In genomic region chr7:76047811-76048667, GRCh38 we compare ENCODE assay signal across 1 cellular context.
TF ChIP-seq lines count a peak whose summit lies in the region.

A gene with protein sequence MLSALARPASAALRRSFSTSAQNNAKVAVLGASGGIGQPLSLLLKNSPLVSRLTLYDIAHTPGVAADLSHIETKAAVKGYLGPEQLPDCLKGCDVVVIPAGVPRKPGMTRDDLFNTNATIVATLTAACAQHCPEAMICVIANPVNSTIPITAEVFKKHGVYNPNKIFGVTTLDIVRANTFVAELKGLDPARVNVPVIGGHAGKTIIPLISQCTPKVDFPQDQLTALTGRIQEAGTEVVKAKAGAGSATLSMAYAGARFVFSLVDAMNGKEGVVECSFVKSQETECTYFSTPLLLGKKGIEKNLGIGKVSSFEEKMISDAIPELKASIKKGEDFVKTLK (plus strand): TSS chr7:76048106. CDS start chr7:76048161, 55 bp downstream.
A gene with protein sequence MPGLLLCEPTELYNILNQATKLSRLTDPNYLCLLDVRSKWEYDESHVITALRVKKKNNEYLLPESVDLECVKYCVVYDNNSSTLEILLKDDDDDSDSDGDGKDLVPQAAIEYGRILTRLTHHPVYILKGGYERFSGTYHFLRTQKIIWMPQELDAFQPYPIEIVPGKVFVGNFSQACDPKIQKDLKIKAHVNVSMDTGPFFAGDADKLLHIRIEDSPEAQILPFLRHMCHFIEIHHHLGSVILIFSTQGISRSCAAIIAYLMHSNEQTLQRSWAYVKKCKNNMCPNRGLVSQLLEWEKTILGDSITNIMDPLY (minus strand): TSS chr7:76048000. CDS start chr7:76030523, 17,477 bp downstream.

TF ChIP-seq in WTC11, 78 proteins besides CTCF, POLR2A, EP300 and RAD21 (continued from another document and continues in another):
- TF ChIP-seq, protein P1, sequence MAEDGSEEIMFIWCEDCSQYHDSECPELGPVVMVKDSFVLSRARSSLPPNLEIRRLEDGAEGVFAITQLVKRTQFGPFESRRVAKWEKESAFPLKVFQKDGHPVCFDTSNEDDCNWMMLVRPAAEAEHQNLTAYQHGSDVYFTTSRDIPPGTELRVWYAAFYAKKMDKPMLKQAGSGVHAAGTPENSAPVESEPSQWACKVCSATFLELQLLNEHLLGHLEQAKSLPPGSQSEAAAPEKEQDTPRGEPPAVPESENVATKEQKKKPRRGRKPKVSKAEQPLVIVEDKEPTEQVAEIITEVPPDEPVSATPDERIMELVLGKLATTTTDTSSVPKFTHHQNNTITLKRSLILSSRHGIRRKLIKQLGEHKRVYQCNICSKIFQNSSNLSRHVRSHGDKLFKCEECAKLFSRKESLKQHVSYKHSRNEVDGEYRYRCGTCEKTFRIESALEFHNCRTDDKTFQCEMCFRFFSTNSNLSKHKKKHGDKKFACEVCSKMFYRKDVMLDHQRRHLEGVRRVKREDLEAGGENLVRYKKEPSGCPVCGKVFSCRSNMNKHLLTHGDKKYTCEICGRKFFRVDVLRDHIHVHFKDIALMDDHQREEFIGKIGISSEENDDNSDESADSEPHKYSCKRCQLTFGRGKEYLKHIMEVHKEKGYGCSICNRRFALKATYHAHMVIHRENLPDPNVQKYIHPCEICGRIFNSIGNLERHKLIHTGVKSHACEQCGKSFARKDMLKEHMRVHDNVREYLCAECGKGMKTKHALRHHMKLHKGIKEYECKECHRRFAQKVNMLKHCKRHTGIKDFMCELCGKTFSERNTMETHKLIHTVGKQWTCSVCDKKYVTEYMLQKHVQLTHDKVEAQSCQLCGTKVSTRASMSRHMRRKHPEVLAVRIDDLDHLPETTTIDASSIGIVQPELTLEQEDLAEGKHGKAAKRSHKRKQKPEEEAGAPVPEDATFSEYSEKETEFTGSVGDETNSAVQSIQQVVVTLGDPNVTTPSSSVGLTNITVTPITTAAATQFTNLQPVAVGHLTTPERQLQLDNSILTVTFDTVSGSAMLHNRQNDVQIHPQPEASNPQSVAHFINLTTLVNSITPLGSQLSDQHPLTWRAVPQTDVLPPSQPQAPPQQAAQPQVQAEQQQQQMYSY (CRISPR knock-in tag; IDR thresholded peaks at IDR 0.05): no peak
- TF ChIP-seq ZNF263 (CRISPR knock-in tag; IDR thresholded peaks at IDR 0.05; ENCODE audit: low read depth): no peak
- peak; percentile 88; the same call in 1 of the 2 replicates for TF ChIP-seq FOXP4 (CRISPR knock-in tag; IDR thresholded peaks at IDR 0.05)
- peak; percentile 78; the same call in 1 of the 2 replicates for TF ChIP-seq MYBL2 (CRISPR knock-in tag; IDR thresholded peaks at IDR 0.05)
- peak; percentile 96 for TF ChIP-seq MAX (CRISPR knock-in tag; IDR thresholded peaks at IDR 0.05)
- TF ChIP-seq ZNF219 (CRISPR knock-in tag; IDR thresholded peaks at IDR 0.05; ENCODE audit: borderline replicate concordance): no peak
- peak; percentile 69 for TF ChIP-seq ETV6 (CRISPR knock-in tag; IDR thresholded peaks at IDR 0.05)
- TF ChIP-seq, protein P2, sequence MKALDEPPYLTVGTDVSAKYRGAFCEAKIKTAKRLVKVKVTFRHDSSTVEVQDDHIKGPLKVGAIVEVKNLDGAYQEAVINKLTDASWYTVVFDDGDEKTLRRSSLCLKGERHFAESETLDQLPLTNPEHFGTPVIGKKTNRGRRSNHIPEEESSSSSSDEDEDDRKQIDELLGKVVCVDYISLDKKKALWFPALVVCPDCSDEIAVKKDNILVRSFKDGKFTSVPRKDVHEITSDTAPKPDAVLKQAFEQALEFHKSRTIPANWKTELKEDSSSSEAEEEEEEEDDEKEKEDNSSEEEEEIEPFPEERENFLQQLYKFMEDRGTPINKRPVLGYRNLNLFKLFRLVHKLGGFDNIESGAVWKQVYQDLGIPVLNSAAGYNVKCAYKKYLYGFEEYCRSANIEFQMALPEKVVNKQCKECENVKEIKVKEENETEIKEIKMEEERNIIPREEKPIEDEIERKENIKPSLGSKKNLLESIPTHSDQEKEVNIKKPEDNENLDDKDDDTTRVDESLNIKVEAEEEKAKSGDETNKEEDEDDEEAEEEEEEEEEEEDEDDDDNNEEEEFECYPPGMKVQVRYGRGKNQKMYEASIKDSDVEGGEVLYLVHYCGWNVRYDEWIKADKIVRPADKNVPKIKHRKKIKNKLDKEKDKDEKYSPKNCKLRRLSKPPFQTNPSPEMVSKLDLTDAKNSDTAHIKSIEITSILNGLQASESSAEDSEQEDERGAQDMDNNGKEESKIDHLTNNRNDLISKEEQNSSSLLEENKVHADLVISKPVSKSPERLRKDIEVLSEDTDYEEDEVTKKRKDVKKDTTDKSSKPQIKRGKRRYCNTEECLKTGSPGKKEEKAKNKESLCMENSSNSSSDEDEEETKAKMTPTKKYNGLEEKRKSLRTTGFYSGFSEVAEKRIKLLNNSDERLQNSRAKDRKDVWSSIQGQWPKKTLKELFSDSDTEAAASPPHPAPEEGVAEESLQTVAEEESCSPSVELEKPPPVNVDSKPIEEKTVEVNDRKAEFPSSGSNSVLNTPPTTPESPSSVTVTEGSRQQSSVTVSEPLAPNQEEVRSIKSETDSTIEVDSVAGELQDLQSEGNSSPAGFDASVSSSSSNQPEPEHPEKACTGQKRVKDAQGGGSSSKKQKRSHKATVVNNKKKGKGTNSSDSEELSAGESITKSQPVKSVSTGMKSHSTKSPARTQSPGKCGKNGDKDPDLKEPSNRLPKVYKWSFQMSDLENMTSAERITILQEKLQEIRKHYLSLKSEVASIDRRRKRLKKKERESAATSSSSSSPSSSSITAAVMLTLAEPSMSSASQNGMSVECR (CRISPR knock-in tag; IDR thresholded peaks at IDR 0.05; ENCODE audit: borderline replicate concordance): peak; percentile 97
- TF ChIP-seq ZSCAN18 (CRISPR knock-in tag; IDR thresholded peaks at IDR 0.05): no peak
- no peak for TF ChIP-seq ATF2 (CRISPR knock-in tag; IDR thresholded peaks at IDR 0.05; ENCODE audit: borderline replicate concordance, low read depth)
- TF ChIP-seq GTF2I (CRISPR knock-in tag; conservative IDR thresholded peaks at IDR 0.05): no peak
- TF ChIP-seq, protein P3, sequence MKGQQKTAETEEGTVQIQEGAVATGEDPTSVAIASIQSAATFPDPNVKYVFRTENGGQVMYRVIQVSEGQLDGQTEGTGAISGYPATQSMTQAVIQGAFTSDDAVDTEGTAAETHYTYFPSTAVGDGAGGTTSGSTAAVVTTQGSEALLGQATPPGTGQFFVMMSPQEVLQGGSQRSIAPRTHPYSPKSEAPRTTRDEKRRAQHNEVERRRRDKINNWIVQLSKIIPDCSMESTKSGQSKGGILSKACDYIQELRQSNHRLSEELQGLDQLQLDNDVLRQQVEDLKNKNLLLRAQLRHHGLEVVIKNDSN (CRISPR knock-in tag; IDR thresholded peaks at IDR 0.05): peak; percentile 46; the same call in 1 of the 2 replicates
- TF ChIP-seq ZBTB21 (CRISPR knock-in tag; IDR thresholded peaks at IDR 0.05; ENCODE audit: borderline replicate concordance): no peak
- TF ChIP-seq ZNF317 (CRISPR knock-in tag; IDR thresholded peaks at IDR 0.05; ENCODE audit: borderline replicate concordance, low read depth): 0 out of 2 replicates have a peak, but pooled peaks have one; percentile 6
- TF ChIP-seq NFE2L1 (CRISPR knock-in tag; IDR thresholded peaks at IDR 0.05): 0 out of 2 replicates have a peak, but pooled peaks have one; percentile 17
- peak; percentile 79 for TF ChIP-seq GABPB1 (CRISPR knock-in tag; IDR thresholded peaks at IDR 0.05)
- TF ChIP-seq NR2C2 (CRISPR knock-in tag; IDR thresholded peaks at IDR 0.05): no peak
- TF ChIP-seq ZNF232 (CRISPR knock-in tag; IDR thresholded peaks at IDR 0.05): peak; percentile 86; the same call in 1 of the 2 replicates
- TF ChIP-seq, protein P4, sequence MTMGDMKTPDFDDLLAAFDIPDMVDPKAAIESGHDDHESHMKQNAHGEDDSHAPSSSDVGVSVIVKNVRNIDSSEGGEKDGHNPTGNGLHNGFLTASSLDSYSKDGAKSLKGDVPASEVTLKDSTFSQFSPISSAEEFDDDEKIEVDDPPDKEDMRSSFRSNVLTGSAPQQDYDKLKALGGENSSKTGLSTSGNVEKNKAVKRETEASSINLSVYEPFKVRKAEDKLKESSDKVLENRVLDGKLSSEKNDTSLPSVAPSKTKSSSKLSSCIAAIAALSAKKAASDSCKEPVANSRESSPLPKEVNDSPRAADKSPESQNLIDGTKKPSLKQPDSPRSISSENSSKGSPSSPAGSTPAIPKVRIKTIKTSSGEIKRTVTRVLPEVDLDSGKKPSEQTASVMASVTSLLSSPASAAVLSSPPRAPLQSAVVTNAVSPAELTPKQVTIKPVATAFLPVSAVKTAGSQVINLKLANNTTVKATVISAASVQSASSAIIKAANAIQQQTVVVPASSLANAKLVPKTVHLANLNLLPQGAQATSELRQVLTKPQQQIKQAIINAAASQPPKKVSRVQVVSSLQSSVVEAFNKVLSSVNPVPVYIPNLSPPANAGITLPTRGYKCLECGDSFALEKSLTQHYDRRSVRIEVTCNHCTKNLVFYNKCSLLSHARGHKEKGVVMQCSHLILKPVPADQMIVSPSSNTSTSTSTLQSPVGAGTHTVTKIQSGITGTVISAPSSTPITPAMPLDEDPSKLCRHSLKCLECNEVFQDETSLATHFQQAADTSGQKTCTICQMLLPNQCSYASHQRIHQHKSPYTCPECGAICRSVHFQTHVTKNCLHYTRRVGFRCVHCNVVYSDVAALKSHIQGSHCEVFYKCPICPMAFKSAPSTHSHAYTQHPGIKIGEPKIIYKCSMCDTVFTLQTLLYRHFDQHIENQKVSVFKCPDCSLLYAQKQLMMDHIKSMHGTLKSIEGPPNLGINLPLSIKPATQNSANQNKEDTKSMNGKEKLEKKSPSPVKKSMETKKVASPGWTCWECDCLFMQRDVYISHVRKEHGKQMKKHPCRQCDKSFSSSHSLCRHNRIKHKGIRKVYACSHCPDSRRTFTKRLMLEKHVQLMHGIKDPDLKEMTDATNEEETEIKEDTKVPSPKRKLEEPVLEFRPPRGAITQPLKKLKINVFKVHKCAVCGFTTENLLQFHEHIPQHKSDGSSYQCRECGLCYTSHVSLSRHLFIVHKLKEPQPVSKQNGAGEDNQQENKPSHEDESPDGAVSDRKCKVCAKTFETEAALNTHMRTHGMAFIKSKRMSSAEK (CRISPR knock-in tag; IDR thresholded peaks at IDR 0.05; ENCODE audit: borderline replicate concordance): no peak
- TF ChIP-seq, protein P5, sequence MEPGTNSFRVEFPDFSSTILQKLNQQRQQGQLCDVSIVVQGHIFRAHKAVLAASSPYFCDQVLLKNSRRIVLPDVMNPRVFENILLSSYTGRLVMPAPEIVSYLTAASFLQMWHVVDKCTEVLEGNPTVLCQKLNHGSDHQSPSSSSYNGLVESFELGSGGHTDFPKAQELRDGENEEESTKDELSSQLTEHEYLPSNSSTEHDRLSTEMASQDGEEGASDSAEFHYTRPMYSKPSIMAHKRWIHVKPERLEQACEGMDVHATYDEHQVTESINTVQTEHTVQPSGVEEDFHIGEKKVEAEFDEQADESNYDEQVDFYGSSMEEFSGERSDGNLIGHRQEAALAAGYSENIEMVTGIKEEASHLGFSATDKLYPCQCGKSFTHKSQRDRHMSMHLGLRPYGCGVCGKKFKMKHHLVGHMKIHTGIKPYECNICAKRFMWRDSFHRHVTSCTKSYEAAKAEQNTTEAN (CRISPR knock-in tag; IDR thresholded peaks at IDR 0.05): peak; percentile 86; the same call in 1 of the 2 replicates
- TF ChIP-seq NFATC4 (CRISPR knock-in tag; IDR thresholded peaks at IDR 0.05): no peak
- TF ChIP-seq GRHL2 (CRISPR knock-in tag; IDR thresholded peaks at IDR 0.05; ENCODE audit: insufficient replicate concordance, severe bottlenecking): no peak
- no peak for TF ChIP-seq HMGA2 (CRISPR knock-in tag; IDR thresholded peaks at IDR 0.05)
- peak; percentile 94 for TF ChIP-seq ESRRA (CRISPR knock-in tag; IDR thresholded peaks at IDR 0.05; ENCODE audit: borderline replicate concordance)
- TF ChIP-seq SP1 (CRISPR knock-in tag; conservative IDR thresholded peaks at IDR 0.05): peak; percentile 62; the same call in 1 of the 2 replicates
- no peak for TF ChIP-seq RORB (CRISPR knock-in tag; IDR thresholded peaks at IDR 0.05)
- peak; percentile 88; the same call in 1 of the 2 replicates for TF ChIP-seq FOXP1 (CRISPR knock-in tag; IDR thresholded peaks at IDR 0.05; ENCODE audit: borderline replicate concordance)
- TF ChIP-seq EMX1 (CRISPR knock-in tag; IDR thresholded peaks at IDR 0.05): peak; percentile 39; the same call in 1 of the 2 replicates
- TF ChIP-seq IRF2 (CRISPR knock-in tag; IDR thresholded peaks at IDR 0.05; ENCODE audit: borderline replicate concordance, low read depth): no peak
- TF ChIP-seq, protein P6, sequence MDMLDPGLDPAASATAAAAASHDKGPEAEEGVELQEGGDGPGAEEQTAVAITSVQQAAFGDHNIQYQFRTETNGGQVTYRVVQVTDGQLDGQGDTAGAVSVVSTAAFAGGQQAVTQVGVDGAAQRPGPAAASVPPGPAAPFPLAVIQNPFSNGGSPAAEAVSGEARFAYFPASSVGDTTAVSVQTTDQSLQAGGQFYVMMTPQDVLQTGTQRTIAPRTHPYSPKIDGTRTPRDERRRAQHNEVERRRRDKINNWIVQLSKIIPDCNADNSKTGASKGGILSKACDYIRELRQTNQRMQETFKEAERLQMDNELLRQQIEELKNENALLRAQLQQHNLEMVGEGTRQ (CRISPR knock-in tag; IDR thresholded peaks at IDR 0.05): no peak
